27 cellular contexts compared by ENCODE assay signal in genomic region chr2:222058830-222059229, GRCh38.
"Had no signal": no experiment of that assay in that cellular context is flagged by ENCODE, and none has a peak within 500 bp of the region (broad histone marks: within the 10 kb centered on the region; RNA-seq: fewer than 3 reads in every experiment).

No MANE protein-coding gene starts in this region.

- H3K9me3 Mint-ChIP-seq: immature natural killer cell; naive thymus-derived CD8-positive, alpha-beta T cell; nephron progenitor cell; stimulated activated memory B cell treated with anti-CD40 and anti-IgM and Interleukin-4, amounts not matched to agents 10 μg/mL and 1 μg/mL and 100 μg/mL, for 72 hours; type B pancreatic cell had no signal

- H3K27me3 ChIP-seq: ovary, testis had no signal

- H3K36me3 ChIP-seq: ovary, sigmoid colon, spleen, tibial artery had no signal

- ATAC-seq: naive thymus-derived CD8-positive, alpha-beta T cell; stimulated activated memory B cell treated with anti-CD40 and anti-IgM and Interleukin-4, amounts not matched to agents 10 μg/mL and 1 μg/mL and 100 μg/mL, for 72 hours; stimulated activated naive CD8-positive, alpha-beta T cell treated with anti-CD3 and anti-CD28 coated beads, Interleukin-15, Interleukin-2, amounts not matched to agents 100 U/mL and 50 U/mL, for 24 hours had no signal

- H3K4me1 Mint-ChIP-seq: immature natural killer cell; naive thymus-derived CD8-positive, alpha-beta T cell; stimulated activated memory B cell treated with anti-CD40 and anti-IgM and Interleukin-4, amounts not matched to agents 10 μg/mL and 1 μg/mL and 100 μg/mL, for 72 hours had no signal

- H3K9me3 ChIP-seq: ovary, psoas muscle, sigmoid colon, spleen, testis, tibial artery had no signal

- H3K4me1 ChIP-seq: psoas muscle, spleen, testis, tibial artery had no signal

- FAIRE-seq: frontal cortex had no signal

- DNase-seq: cortex of kidney; dorsolateral prefrontal cortex; effector CD4-positive, alpha-beta T cell; hypothalamus; immature natural killer cell; islet precursor cell; kidney glomerular epithelial cell; mesenchymal stem cell; midbrain; naive thymus-derived CD8-positive, alpha-beta T cell; nephron progenitor cell; occipital lobe; ovary; posterior cingulate gyrus; psoas muscle; right cardiac atrium; sigmoid colon; spleen; stimulated activated CD4-positive, alpha-beta T cell treated with anti-CD3 and anti-CD28 coated beads, Interleukin-4, amount 100 ng/mL, for 4 hours; stimulated activated naive CD8-positive, alpha-beta T cell treated with anti-CD3 and anti-CD28 coated beads, Interleukin-15, Interleukin-2, amounts not matched to agents 100 U/mL and 50 U/mL, for 24 hours; substantia nigra; testis; tibial artery had no signal

- H3K27ac Mint-ChIP-seq: immature natural killer cell; naive thymus-derived CD8-positive, alpha-beta T cell; nephron progenitor cell; stimulated activated memory B cell treated with anti-CD40 and anti-IgM and Interleukin-4, amounts not matched to agents 10 μg/mL and 1 μg/mL and 100 μg/mL, for 72 hours; type B pancreatic cell had no signal

- H3K36me3 Mint-ChIP-seq: immature natural killer cell; naive thymus-derived CD8-positive, alpha-beta T cell; stimulated activated memory B cell treated with anti-CD40 and anti-IgM and Interleukin-4, amounts not matched to agents 10 μg/mL and 1 μg/mL and 100 μg/mL, for 72 hours; type B pancreatic cell had no signal

- H3K27ac ChIP-seq: dorsolateral prefrontal cortex, ovary, psoas muscle, sigmoid colon, skin epidermis, spleen, testis, tibial artery had no signal

- H3K4me3 Mint-ChIP-seq: immature natural killer cell; naive thymus-derived CD8-positive, alpha-beta T cell; nephron progenitor cell; stimulated activated memory B cell treated with anti-CD40 and anti-IgM and Interleukin-4, amounts not matched to agents 10 μg/mL and 1 μg/mL and 100 μg/mL, for 72 hours; type B pancreatic cell had no signal

- H3K4me3 ChIP-seq: dorsolateral prefrontal cortex, ovary, psoas muscle, sigmoid colon, skin epidermis, spleen, testis, tibial artery had no signal
